Comparison of ENCODE assay signal across 1 cellular context in the genomic region with DNA sequence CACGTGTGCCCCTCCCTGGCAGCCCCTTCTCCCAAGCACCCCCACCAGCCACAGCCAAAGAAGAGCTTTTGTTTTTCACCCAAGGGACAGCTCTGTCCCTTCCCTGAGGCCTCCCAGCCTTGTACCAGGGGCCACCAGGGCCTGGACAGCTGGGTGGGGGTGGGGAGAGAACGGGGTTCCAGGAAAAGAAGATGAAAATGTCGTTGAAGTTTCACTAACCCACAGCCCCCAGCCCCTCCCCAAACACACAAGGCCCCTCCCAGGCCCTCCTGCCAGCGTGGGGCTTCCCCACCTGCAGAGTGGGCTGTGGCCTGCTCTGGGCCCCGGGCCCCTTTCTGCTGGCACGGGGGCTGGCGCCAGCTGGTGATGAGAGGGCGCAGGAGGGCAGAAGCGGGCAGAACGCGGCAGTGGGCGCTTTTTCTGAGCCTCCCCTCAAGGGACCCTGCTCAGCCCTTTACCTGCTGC.
TF ChIP-seq lines count a peak whose summit lies in the region.

No MANE protein-coding gene starts in this region.

TF ChIP-seq in GM12878, 131 proteins besides CTCF, POLR2A, EP300 and RAD21:
- TF ChIP-seq, protein P1, sequence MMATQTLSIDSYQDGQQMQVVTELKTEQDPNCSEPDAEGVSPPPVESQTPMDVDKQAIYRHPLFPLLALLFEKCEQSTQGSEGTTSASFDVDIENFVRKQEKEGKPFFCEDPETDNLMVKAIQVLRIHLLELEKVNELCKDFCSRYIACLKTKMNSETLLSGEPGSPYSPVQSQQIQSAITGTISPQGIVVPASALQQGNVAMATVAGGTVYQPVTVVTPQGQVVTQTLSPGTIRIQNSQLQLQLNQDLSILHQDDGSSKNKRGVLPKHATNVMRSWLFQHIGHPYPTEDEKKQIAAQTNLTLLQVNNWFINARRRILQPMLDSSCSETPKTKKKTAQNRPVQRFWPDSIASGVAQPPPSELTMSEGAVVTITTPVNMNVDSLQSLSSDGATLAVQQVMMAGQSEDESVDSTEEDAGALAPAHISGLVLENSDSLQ (IDR thresholded peaks at IDR 0.05) = no peak
- TF ChIP-seq TBL1XR1 (IDR thresholded peaks at IDR 0.05; ENCODE audit: low read depth, low read length) (no peak), STAT1 (conservative IDR thresholded peaks at IDR 0.05) (no peak)
